In the genomic region with DNA sequence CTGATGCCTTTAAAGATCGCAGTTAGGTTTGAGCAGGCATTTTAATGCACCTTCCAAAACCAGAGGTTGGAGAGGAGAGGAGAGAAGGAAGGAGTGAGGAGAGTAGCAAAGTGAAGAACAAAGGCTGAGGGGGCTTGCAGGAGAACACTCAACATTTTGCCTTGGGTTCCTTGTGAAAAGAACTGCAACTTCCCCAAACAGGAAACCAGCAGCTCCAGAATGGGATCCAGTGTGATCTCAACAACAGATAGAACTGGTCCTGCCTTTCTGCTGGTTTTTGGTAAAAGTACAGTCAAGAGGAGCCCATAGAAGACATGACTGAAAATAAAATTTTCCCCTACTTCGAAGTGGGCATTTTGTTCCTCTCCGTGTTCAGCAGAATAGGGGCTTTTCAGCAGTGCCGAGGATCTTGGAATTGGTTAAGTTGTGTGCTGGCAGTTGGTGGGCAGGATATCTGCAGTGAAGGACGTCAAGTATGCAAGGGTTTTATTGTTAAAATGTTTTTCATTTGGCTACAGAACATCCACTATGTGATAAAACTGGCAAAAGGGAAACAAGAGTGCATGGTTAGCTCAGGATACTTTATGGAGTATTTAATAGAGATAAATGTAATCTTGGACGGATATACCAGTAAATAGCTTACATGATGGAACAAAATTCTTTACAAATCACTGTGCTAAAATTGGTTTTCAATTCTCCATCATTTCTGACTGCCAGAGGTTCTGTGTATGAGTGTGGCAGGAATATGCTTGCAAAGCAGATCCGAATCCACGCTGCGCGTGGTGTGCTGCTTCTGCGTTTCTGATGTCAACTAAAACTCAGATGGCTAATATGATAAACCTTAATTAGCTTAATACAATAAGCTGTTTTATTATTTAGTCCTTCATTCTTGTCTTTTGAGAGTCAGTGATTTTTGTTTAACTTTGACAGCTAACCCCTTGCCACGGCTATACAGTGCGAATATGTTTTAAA, we compare ENCODE assay signal across 10 cellular contexts. TPM values are rescaled to one million over a fixed set of nuclear protein-coding genes. Genes with fewer than 3 reads are reported as not detected.
DNase-seq lines count a peak whose midpoint lies in the region; ATAC-seq, FAIRE-seq and TF ChIP-seq lines count a peak whose summit lies in the region.
"Had no signal": no experiment of that assay in that cellular context is flagged by ENCODE, and none has a peak within 500 bp of the region (broad histone marks: within the 10 kb centered on the region; RNA-seq: fewer than 3 reads in every experiment).

No MANE protein-coding gene starts in this region.

- no peak overlapping the region for H3K9ac ChIP-seq in muscle layer of colon (ENCODE audit: low read length)
- peak overlapping the region in 1 of 2 donors; percentile 13 for H3K9ac ChIP-seq in kidney (ENCODE audit: low read length in 2 of 2)

- DNase-seq in NCI-H82 (lab: John Stamatoyannopoulos, UW): peak; percentile 8
- DNase-seq in NCI-H82 treated with DMSO at 0.1 percent for 48 hours (lab: John Stamatoyannopoulos, UW; ENCODE audit: unreplicated experiment): no peak
- no peak for DNase-seq in endothelial cell (ENCODE audit: low spot score)
- no peak for DNase-seq in upper lobe of right lung
- DNase-seq in MV-4-11 (lab: John Stamatoyannopoulos, UW): no peak
- no peak for DNase-seq in kidney
- no peak for DNase-seq in activated naive CD8-positive, alpha-beta T cell treated with anti-CD3 and anti-CD28 coated beads, Interleukin-2, amount 50 U/mL, for 24 hours
- DNase-seq: activated T-cell treated with anti-CD3 and anti-CD28 coated beads, Interleukin-2, amount 50 U/mL, for 48 hours; effector CD4-positive, alpha-beta T cell had no signal

- TF ChIP-seq CTCF in endothelial cell (IDR thresholded peaks at IDR 0.05; ENCODE audit: unreplicated experiment) (no peak), upper lobe of right lung (IDR thresholded peaks at IDR 0.05) (no peak), kidney (IDR thresholded peaks at IDR 0.05; ENCODE audit: borderline replicate concordance, extremely low read depth, insufficient read depth) (no peak)

- H3K27me3 ChIP-seq in muscle layer of colon (ENCODE audit: control insufficient read depth in 1 of 2, insufficient read depth in 2 of 2, low read length in 2 of 2) (no peaks in the 10 kb centered on the region), upper lobe of right lung (no peaks in the 10 kb centered on the region)

- H3K27ac ChIP-seq in muscle layer of colon (ENCODE audit: low read depth, low read length) (peak overlapping the region; percentile 62), upper lobe of right lung (peak overlapping the region; percentile 24), kidney (ENCODE audit: low read depth in 2 of 2, low read length in 2 of 2) (peak overlapping the region in 1 of 2 donors; percentile 35)

- peaks cover 50% of the 10 kb centered on the region for H3K36me3 Mint-ChIP-seq in endothelial cell (ENCODE audit: low read depth, unreplicated experiment)
- peaks cover 3% of the 10 kb centered on the region for H3K36me3 Mint-ChIP-seq in activated naive CD8-positive, alpha-beta T cell treated with anti-CD3 and anti-CD28 coated beads, Interleukin-2, amount 50 U/mL, for 24 hours (ENCODE audit: low read depth)

- H3K27ac Mint-ChIP-seq in endothelial cell (ENCODE audit: unreplicated experiment): peak overlapping the region; percentile 96
- no peak overlapping the region for H3K27ac Mint-ChIP-seq in activated naive CD8-positive, alpha-beta T cell treated with anti-CD3 and anti-CD28 coated beads, Interleukin-2, amount 50 U/mL, for 24 hours

- H3K4me1 Mint-ChIP-seq in endothelial cell (ENCODE audit: unreplicated experiment): peaks cover 67% of the 10 kb centered on the region
- peaks cover 5% of the 10 kb centered on the region for H3K4me1 Mint-ChIP-seq in activated naive CD8-positive, alpha-beta T cell treated with anti-CD3 and anti-CD28 coated beads, Interleukin-2, amount 50 U/mL, for 24 hours

- H3K4me3 ChIP-seq in muscle layer of colon (ENCODE audit: low read depth in 1 of 2, low read length in 2 of 2): peak overlapping the region in 1 of 2 donors; percentile 60
- no peak overlapping the region for H3K4me3 ChIP-seq in upper lobe of right lung
- peak overlapping the region in 1 of 2 donors; percentile 36 for H3K4me3 ChIP-seq in kidney (ENCODE audit: low read length in 2 of 2)

- no peaks in the 10 kb centered on the region for H3K9me3 ChIP-seq in muscle layer of colon (ENCODE audit: low read length)
- no peaks in the 10 kb centered on the region for H3K9me3 ChIP-seq in upper lobe of right lung
- H3K9me3 ChIP-seq in kidney (ENCODE audit: control insufficient read depth in 1 of 2, low read length in 2 of 2): no peaks in the 10 kb centered on the region

- H3K27me3 Mint-ChIP-seq in endothelial cell (ENCODE audit: unreplicated experiment): peaks cover 24% of the 10 kb centered on the region
- peaks cover 57% of the 10 kb centered on the region for H3K27me3 Mint-ChIP-seq in activated naive CD8-positive, alpha-beta T cell treated with anti-CD3 and anti-CD28 coated beads, Interleukin-2, amount 50 U/mL, for 24 hours

- FAIRE-seq in kidney (lab: Jason Lieb, UNC): no peak

- intact Hi-C loops in upper lobe of right lung (cut with DNase I): no loop called here
- intact Hi-C loops in kidney (cut with DNase I): no loop called here

- no peaks in the 10 kb centered on the region for H3K9me3 Mint-ChIP-seq in endothelial cell (ENCODE audit: unreplicated experiment)
- peaks cover 3% of the 10 kb centered on the region for H3K9me3 Mint-ChIP-seq in activated naive CD8-positive, alpha-beta T cell treated with anti-CD3 and anti-CD28 coated beads, Interleukin-2, amount 50 U/mL, for 24 hours

- peaks cover 35% of the 10 kb centered on the region for H3K36me3 ChIP-seq in muscle layer of colon (ENCODE audit: insufficient read depth, low read length)
- H3K36me3 ChIP-seq in upper lobe of right lung: no peaks in the 10 kb centered on the region
- peaks cover 5 to 13% of the 10 kb centered on the region in 2 donors for H3K36me3 ChIP-seq in kidney (ENCODE audit: control insufficient read depth in 1 of 2, insufficient read depth in 2 of 2, low read length in 2 of 2)

- ATAC-seq in upper lobe of right lung: no peak
- no peak for ATAC-seq in activated naive CD8-positive, alpha-beta T cell treated with anti-CD3 and anti-CD28 coated beads, Interleukin-2, amount 50 U/mL, for 24 hours

- peaks cover 68% of the 10 kb centered on the region for H3K4me1 ChIP-seq in muscle layer of colon (ENCODE audit: insufficient read depth, low read length)
- peaks cover 42% of the 10 kb centered on the region for H3K4me1 ChIP-seq in upper lobe of right lung
- H3K4me1 ChIP-seq in kidney (ENCODE audit: control insufficient read depth in 1 of 2, insufficient read depth in 1 of 2, low read depth in 1 of 2, low read length in 2 of 2): peaks cover 25 to 28% of the 10 kb centered on the region in 2 donors

- peak overlapping the region; percentile 88 for H3K4me3 Mint-ChIP-seq in endothelial cell (ENCODE audit: unreplicated experiment)
- no peak overlapping the region for H3K4me3 Mint-ChIP-seq in activated naive CD8-positive, alpha-beta T cell treated with anti-CD3 and anti-CD28 coated beads, Interleukin-2, amount 50 U/mL, for 24 hours

RNA-seq across cellular contexts. Expression of a gene that starts 1.9 kb away (rescaled TPM):
- total RNA-seq in endothelial cell (ENCODE audit: unreplicated experiment) (178 TPM), upper lobe of right lung (56.6 TPM), kidney (76.3 TPM)
- 5.7 TPM for polyA plus RNA-seq in kidney (ENCODE audit: insufficient read depth, low read depth, low replicate concordance)
